In genomic region chr1:224554056-224554455, GRCh38 we compare ENCODE assay signal across 1 cellular context.
TF ChIP-seq lines count a peak whose summit lies in the region.

No MANE protein-coding gene starts in this region.

TF ChIP-seq in IMR-90, 13 proteins besides CTCF, POLR2A, EP300 and RAD21:
- no peak for TF ChIP-seq NFE2L2 (IDR thresholded peaks at IDR 0.05; ENCODE audit: low read depth, low read length)
- no peak for TF ChIP-seq RCOR1 (IDR thresholded peaks at IDR 0.05; ENCODE audit: insufficient replicate concordance, low read length)
- TF ChIP-seq MXI1 (IDR thresholded peaks at IDR 0.05; ENCODE audit: borderline replicate concordance, low read depth, low read length): no peak
- no peak for TF ChIP-seq MAZ (IDR thresholded peaks at IDR 0.05; ENCODE audit: borderline replicate concordance, low read depth, low read length)
- no peak for TF ChIP-seq USF2 (IDR thresholded peaks at IDR 0.05; ENCODE audit: low read depth, low read length)
- no peak for TF ChIP-seq CHD1 (IDR thresholded peaks at IDR 0.05; ENCODE audit: low read depth, low read length)
